ENCODE assay signal across 33 cellular contexts in genomic region chr5:59992206-59992605, GRCh38.
"Had no signal": no experiment of that assay in that cellular context is flagged by ENCODE, and none has a peak within 500 bp of the region (broad histone marks: within the 10 kb centered on the region; RNA-seq: fewer than 3 reads in every experiment).

No MANE protein-coding gene starts in this region.

- H3K27ac Mint-ChIP-seq: activated CD4-positive, alpha-beta memory T cell treated with anti-CD3 and anti-CD28 coated beads for 36 hours; activated CD4-positive, alpha-beta T cell treated with anti-CD3 and anti-CD28 coated beads for 36 hours; activated CD4-positive, alpha-beta T cell treated with anti-CD3 and anti-CD28 coated beads, Interleukin-2, amount 10 ng/mL, durations not matched to agents 24 days and 14 days; activated CD8-positive, alpha-beta memory T cell treated with anti-CD3 and anti-CD28 coated beads, Interleukin-2, amount 10 ng/mL, durations not matched to agents 7 days and 5 days; activated CD8-positive, alpha-beta T cell treated with anti-CD3 and anti-CD28 coated beads, Interleukin-2, amount 10 ng/mL, durations not matched to agents 7 days and 5 days; activated naive CD4-positive, alpha-beta T cell treated with anti-CD3 and anti-CD28 coated beads for 36 hours; activated naive CD4-positive, alpha-beta T cell treated with anti-CD3 and anti-CD28 coated beads, Interleukin-2, amount 50 U/mL, for 24 hours; activated naive CD8-positive, alpha-beta T cell treated with anti-CD3 and anti-CD28 coated beads for 36 hours; activated naive CD8-positive, alpha-beta T cell treated with anti-CD3 and anti-CD28 coated beads, Interleukin-2, amount 50 U/mL, for 24 hours; activated T-helper 1 cell treated with anti-CD3 and anti-CD28 coated beads, Interleukin-12 subunit alpha, Interleukin-12 subunit beta, Interleukin-2, Interleukin-4 antibody, amounts not matched to agents 30 ng/mL and 10 ng/mL and 1 ng/mL, durations not matched to agents 14 hours and 24 hours and 36 hours; activated T-helper 2 cell treated with anti-CD3 and anti-CD28 coated beads, Interferon-gamma antibody, Interleukin-2, Interleukin-4, amounts not matched to agents 10 μg/mL and 5 μg/mL and 100 μg/mL, durations not matched to agents 14 hours and 24 hours and 36 hours; endodermal cell had no signal

- H3K9me3 Mint-ChIP-seq: activated CD4-positive, alpha-beta memory T cell treated with anti-CD3 and anti-CD28 coated beads for 36 hours; activated CD4-positive, alpha-beta T cell treated with anti-CD3 and anti-CD28 coated beads, Interleukin-2, amount 10 ng/mL, durations not matched to agents 24 days and 14 days; activated naive CD4-positive, alpha-beta T cell treated with anti-CD3 and anti-CD28 coated beads for 36 hours; activated naive CD8-positive, alpha-beta T cell treated with anti-CD3 and anti-CD28 coated beads for 36 hours; activated naive CD8-positive, alpha-beta T cell treated with anti-CD3 and anti-CD28 coated beads, Interleukin-2, amount 50 U/mL, for 24 hours; activated T-helper 1 cell treated with anti-CD3 and anti-CD28 coated beads, Interleukin-12 subunit alpha, Interleukin-12 subunit beta, Interleukin-2, Interleukin-4 antibody, amounts not matched to agents 30 ng/mL and 10 ng/mL and 1 ng/mL, durations not matched to agents 14 hours and 24 hours and 36 hours; activated T-helper 2 cell treated with anti-CD3 and anti-CD28 coated beads, Interferon-gamma antibody, Interleukin-2, Interleukin-4, amounts not matched to agents 10 μg/mL and 5 μg/mL and 100 μg/mL, durations not matched to agents 14 hours and 24 hours and 36 hours; endodermal cell had no signal

- H3K9me3 ChIP-seq: adrenal gland, ascending aorta, colonic mucosa, gastrocnemius medialis, heart left ventricle had no signal

- H3K27ac ChIP-seq: adrenal gland, ascending aorta, brain microvascular endothelial cell, colonic mucosa, dorsolateral prefrontal cortex, gastrocnemius medialis, heart left ventricle had no signal

- ATAC-seq: activated CD4-positive, alpha-beta T cell treated with anti-CD3 and anti-CD28 coated beads for 36 hours; activated CD8-positive, alpha-beta memory T cell treated with anti-CD3 and anti-CD28 coated beads, Interleukin-2, amount 10 ng/mL, durations not matched to agents 7 days and 5 days; activated CD8-positive, alpha-beta T cell treated with anti-CD3 and anti-CD28 coated beads, Interleukin-2, amount 10 ng/mL, durations not matched to agents 7 days and 5 days; activated naive CD8-positive, alpha-beta T cell treated with anti-CD3 and anti-CD28 coated beads, Interleukin-2, amount 50 U/mL, for 24 hours; esophagus mucosa; gastrocnemius medialis; heart left ventricle had no signal

- H3K27me3 Mint-ChIP-seq: activated CD4-positive, alpha-beta memory T cell treated with anti-CD3 and anti-CD28 coated beads for 36 hours; activated CD4-positive, alpha-beta T cell treated with anti-CD3 and anti-CD28 coated beads, Interleukin-2, amount 10 ng/mL, durations not matched to agents 24 days and 14 days; activated CD8-positive, alpha-beta memory T cell treated with anti-CD3 and anti-CD28 coated beads, Interleukin-2, amount 10 ng/mL, durations not matched to agents 7 days and 5 days; activated naive CD4-positive, alpha-beta T cell treated with anti-CD3 and anti-CD28 coated beads, Interleukin-2, amount 50 U/mL, for 24 hours; activated naive CD8-positive, alpha-beta T cell treated with anti-CD3 and anti-CD28 coated beads for 36 hours; activated naive CD8-positive, alpha-beta T cell treated with anti-CD3 and anti-CD28 coated beads, Interleukin-2, amount 50 U/mL, for 24 hours had no signal

- H3K27me3 ChIP-seq: adrenal gland, ascending aorta, brain microvascular endothelial cell, colonic mucosa, dorsolateral prefrontal cortex, gastrocnemius medialis, heart left ventricle had no signal

- H3K4me1 Mint-ChIP-seq: activated CD4-positive, alpha-beta T cell treated with anti-CD3 and anti-CD28 coated beads for 36 hours; activated CD4-positive, alpha-beta T cell treated with anti-CD3 and anti-CD28 coated beads, Interleukin-2, amount 10 ng/mL, durations not matched to agents 24 days and 14 days; activated CD8-positive, alpha-beta memory T cell treated with anti-CD3 and anti-CD28 coated beads, Interleukin-2, amount 10 ng/mL, durations not matched to agents 7 days and 5 days; activated naive CD4-positive, alpha-beta T cell treated with anti-CD3 and anti-CD28 coated beads, Interleukin-2, amount 50 U/mL, for 24 hours; activated naive CD8-positive, alpha-beta T cell treated with anti-CD3 and anti-CD28 coated beads for 36 hours; activated naive CD8-positive, alpha-beta T cell treated with anti-CD3 and anti-CD28 coated beads, Interleukin-2, amount 50 U/mL, for 24 hours; endodermal cell had no signal

- DNase-seq: activated CD4-positive, alpha-beta memory T cell treated with anti-CD3 and anti-CD28 coated beads for 36 hours; activated CD4-positive, alpha-beta T cell treated with anti-CD3 and anti-CD28 coated beads for 36 hours; activated CD4-positive, alpha-beta T cell treated with anti-CD3 and anti-CD28 coated beads, Interleukin-2, amount 10 ng/mL, durations not matched to agents 24 days and 14 days; activated CD4-positive, CD25-positive, alpha-beta regulatory T cell; activated CD4-positive, CD25-positive, alpha-beta regulatory T cell treated with anti-CD3 and anti-CD28 coated beads, Interleukin-2, amount 50 U/mL, for 72 hours; activated CD8-positive, alpha-beta memory T cell treated with anti-CD3 and anti-CD28 coated beads, Interleukin-2, amount 10 ng/mL, durations not matched to agents 7 days and 5 days; activated CD8-positive, alpha-beta memory T cell treated with anti-CD3 and anti-CD28 coated beads, Interleukin-2, amount 50 U/mL, for 4 hours; activated CD8-positive, alpha-beta T cell treated with anti-CD3 and anti-CD28 coated beads, Interleukin-2, amount 10 ng/mL, durations not matched to agents 7 days and 5 days; activated effector memory CD4-positive, alpha-beta T cell treated with anti-CD3 and anti-CD28 coated beads, Interleukin-2, amount 50 U/mL, for 16 hours; activated naive CD4-positive, alpha-beta T cell treated with anti-CD3 and anti-CD28 coated beads for 36 hours; activated naive CD8-positive, alpha-beta T cell treated with anti-CD3 and anti-CD28 coated beads for 36 hours; activated naive CD8-positive, alpha-beta T cell treated with anti-CD3 and anti-CD28 coated beads, Interleukin-2, amount 50 U/mL, for 24 hours; activated T-cell treated with anti-CD3 and anti-CD28 coated beads, Interleukin-2, amount 50 U/mL, for 1 hour; activated T-cell treated with anti-CD3 and anti-CD28 coated beads, Interleukin-2, amount 50 U/mL, for 48 hours; adrenal gland; amygdala; brain microvascular endothelial cell; central memory CD4-positive, alpha-beta T cell; cerebellar nuclear complex; colonic mucosa; dorsolateral prefrontal cortex; effector memory CD4-positive, alpha-beta T cell; endodermal cell; foreskin fibroblast; gastrocnemius medialis; glutamatergic neuron; heart left ventricle; T-helper 2 cell had no signal

- H3K4me1 ChIP-seq: adrenal gland, ascending aorta, colonic mucosa, gastrocnemius medialis, heart left ventricle had no signal

- H3K4me3 Mint-ChIP-seq: activated CD4-positive, alpha-beta memory T cell treated with anti-CD3 and anti-CD28 coated beads for 36 hours; activated CD4-positive, alpha-beta T cell treated with anti-CD3 and anti-CD28 coated beads for 36 hours; activated CD4-positive, alpha-beta T cell treated with anti-CD3 and anti-CD28 coated beads, Interleukin-2, amount 10 ng/mL, durations not matched to agents 24 days and 14 days; activated CD8-positive, alpha-beta memory T cell treated with anti-CD3 and anti-CD28 coated beads, Interleukin-2, amount 10 ng/mL, durations not matched to agents 7 days and 5 days; activated CD8-positive, alpha-beta T cell treated with anti-CD3 and anti-CD28 coated beads, Interleukin-2, amount 10 ng/mL, durations not matched to agents 7 days and 5 days; activated naive CD4-positive, alpha-beta T cell treated with anti-CD3 and anti-CD28 coated beads for 36 hours; activated naive CD4-positive, alpha-beta T cell treated with anti-CD3 and anti-CD28 coated beads, Interleukin-2, amount 50 U/mL, for 24 hours; activated naive CD8-positive, alpha-beta T cell treated with anti-CD3 and anti-CD28 coated beads for 36 hours; activated naive CD8-positive, alpha-beta T cell treated with anti-CD3 and anti-CD28 coated beads, Interleukin-2, amount 50 U/mL, for 24 hours; activated T-helper 1 cell treated with anti-CD3 and anti-CD28 coated beads, Interleukin-12 subunit alpha, Interleukin-12 subunit beta, Interleukin-2, Interleukin-4 antibody, amounts not matched to agents 30 ng/mL and 10 ng/mL and 1 ng/mL, durations not matched to agents 14 hours and 24 hours and 36 hours; endodermal cell had no signal

- H3K4me3 ChIP-seq: adrenal gland, ascending aorta, colonic mucosa, dorsolateral prefrontal cortex, gastrocnemius medialis, heart left ventricle had no signal

- H3K36me3 Mint-ChIP-seq: activated CD4-positive, alpha-beta memory T cell treated with anti-CD3 and anti-CD28 coated beads for 36 hours; activated CD8-positive, alpha-beta memory T cell treated with anti-CD3 and anti-CD28 coated beads, Interleukin-2, amount 10 ng/mL, durations not matched to agents 7 days and 5 days; activated naive CD4-positive, alpha-beta T cell treated with anti-CD3 and anti-CD28 coated beads, Interleukin-2, amount 50 U/mL, for 24 hours; activated naive CD8-positive, alpha-beta T cell treated with anti-CD3 and anti-CD28 coated beads for 36 hours had no signal

- H3K36me3 ChIP-seq: adrenal gland, brain microvascular endothelial cell, colonic mucosa, gastrocnemius medialis, heart left ventricle had no signal
